ENCODE assay signal across 1 cellular context in genomic region chr16:66894948-66895696, GRCh38.
TF ChIP-seq lines count a peak whose summit lies in the region.

No MANE protein-coding gene starts in this region.

TF ChIP-seq in GM12878, 131 proteins besides CTCF, POLR2A, EP300 and RAD21:
- TF ChIP-seq RB1 (IDR thresholded peaks at IDR 0.05; ENCODE audit: borderline replicate concordance) = no peak
- no peak for TF ChIP-seq DPF2 (IDR thresholded peaks at IDR 0.05)
- no peak for TF ChIP-seq SUPT20H (IDR thresholded peaks at IDR 0.05; ENCODE audit: borderline replicate concordance, control insufficient read depth, low read depth, low read length)
- TF ChIP-seq E2F4 (IDR thresholded peaks at IDR 0.05; ENCODE audit: low read depth, low read length) = no peak
- TF ChIP-seq TCF3 (IDR thresholded peaks at IDR 0.05; ENCODE audit: borderline replicate concordance, insufficient read depth, low read depth, low read length) = no peak
- TF ChIP-seq POLR2AphosphoS2 (IDR thresholded peaks at IDR 0.05; ENCODE audit: low read depth, low read length) = no peak
- no peak for TF ChIP-seq NFYA (IDR thresholded peaks at IDR 0.05; ENCODE audit: borderline replicate concordance, low read depth, low read length)
- peak; percentile 67 for TF ChIP-seq SMC3 (IDR thresholded peaks at IDR 0.05; ENCODE audit: borderline replicate concordance, low read length)
- TF ChIP-seq BCLAF1 (IDR thresholded peaks at IDR 0.05) = no peak
- TF ChIP-seq EGR1 (IDR thresholded peaks at IDR 0.05; ENCODE audit: borderline replicate concordance in 1 of 2, low read depth in 2 of 2, low read length in 2 of 2) = no peak
- TF ChIP-seq NR2F1 (conservative IDR thresholded peaks at IDR 0.05) = no peak
- no peak for TF ChIP-seq HDAC6 (IDR thresholded peaks at IDR 0.05; ENCODE audit: unreplicated experiment)
- TF ChIP-seq KAT2A (conservative IDR thresholded peaks at IDR 0.05; ENCODE audit: control insufficient read depth, low read depth, low read length) = no peak
- TF ChIP-seq MTA2 (IDR thresholded peaks at IDR 0.05; ENCODE audit: low read depth) = no peak
- TF ChIP-seq GATAD2B (conservative IDR thresholded peaks at IDR 0.05; ENCODE audit: low read depth) = no peak
- no peak for TF ChIP-seq ZNF217 (IDR thresholded peaks at IDR 0.05)
- no peak for TF ChIP-seq RELB (IDR thresholded peaks at IDR 0.05; ENCODE audit: low read depth)
- TF ChIP-seq ETV6 (conservative IDR thresholded peaks at IDR 0.05 in 1 of 2, IDR thresholded peaks at IDR 0.05 in 1 of 2; ENCODE audit: borderline replicate concordance in 1 of 2, low read depth in 1 of 2) = no peak
- peak; percentile 36 for TF ChIP-seq RUNX3 (IDR thresholded peaks at IDR 0.05; ENCODE audit: low read length)
- TF ChIP-seq CBX3 (IDR thresholded peaks at IDR 0.05; ENCODE audit: borderline replicate concordance, low read depth) = no peak
- TF ChIP-seq CEBPZ (IDR thresholded peaks at IDR 0.05; ENCODE audit: low read depth, low read length) = no peak
- no peak for TF ChIP-seq HSF1 (IDR thresholded peaks at IDR 0.05; ENCODE audit: low read depth, low read length)
- TF ChIP-seq POU2F2 (IDR thresholded peaks at IDR 0.05; ENCODE audit: borderline replicate concordance, low read depth, low read length) = 0 out of 3 replicates have a peak, but pooled peaks have one; percentile 34
- TF ChIP-seq PAX5 (IDR thresholded peaks at IDR 0.05; ENCODE audit: borderline replicate concordance, low read depth, low read length) = no peak
